ENCODE assay signal across 8 cellular contexts in genomic region chr2:210475726-210476125, GRCh38. TPM values are rescaled to one million over a fixed set of nuclear protein-coding genes. Genes with fewer than 3 reads are reported as not detected.
DNase-seq lines count a peak whose midpoint lies in the region; ATAC-seq, FAIRE-seq and TF ChIP-seq lines count a peak whose summit lies in the region.

No MANE protein-coding gene starts in this region.

- in situ Hi-C loops in astrocyte of the spinal cord (cut with HindIII; ENCODE audit: low sequenced_read_pairs) = no loop called here

- intact Hi-C loops in lower leg skin (cut with DNase I; ENCODE audit: low total_unique reads) = no loop called here

- peaks cover 9% of the 10 kb centered on the region for H3K36me3 ChIP-seq in mesodermal cell (ENCODE audit: control insufficient read depth, insufficient read depth, low read length)

- TF ChIP-seq POLR2A in lower leg skin (IDR thresholded peaks at IDR 0.05) = no peak

- H3K27me3 ChIP-seq in HL-60 (ENCODE audit: insufficient read depth, poor library complexity, severe bottlenecking) = no peaks in the 10 kb centered on the region

- 46 to 49% methylated on average over 3 to 5 of the region's 6 CpGs for WGBS in mesodermal cell (ENCODE audit: insufficient coverage in 2 of 2), 2 experiments
- 14 to 16% methylated on average over 6 of the region's 6 CpGs for WGBS in lower leg skin, 2 donors

- H3K27ac ChIP-seq in HL-60 (replicated peaks) (peak overlapping the region; percentile 93; the same call in 1 of the 2 replicates), mesodermal cell (ENCODE audit: low read depth, low read length, severe bottlenecking) (no peak overlapping the region)

- ATAC-seq in GM19324 (IDR thresholded peaks at IDR 0.05; ENCODE audit: low FRiP score, unreplicated experiment) (no peak), HG03521 (IDR thresholded peaks at IDR 0.05; ENCODE audit: unreplicated experiment) (no peak)

- no peaks in the 10 kb centered on the region for H3K9me3 ChIP-seq in mesodermal cell (ENCODE audit: control insufficient read depth, low read length)

- no peaks in the 10 kb centered on the region for H3K4me1 ChIP-seq in mesodermal cell (ENCODE audit: control insufficient read depth, insufficient read depth, low read length, poor library complexity, severe bottlenecking)

- no peak for TF ChIP-seq CTCF in HL-60 (IDR thresholded peaks at IDR 0.05; ENCODE audit: insufficient read depth, low read length)
- TF ChIP-seq CTCF in astrocyte of the spinal cord (IDR thresholded peaks at IDR 0.05; ENCODE audit: low read depth, low read length) = no peak
- TF ChIP-seq CTCF in lower leg skin (IDR thresholded peaks at IDR 0.05) = no peak

- peak; percentile 78 for FAIRE-seq in A204.1 (lab: Jason Lieb, UNC)

- DNase-seq in HL-60 (ENCODE audit: low read depth in 1 of 2, low spot score in 1 of 2) = no peak
- peak; percentile 11 for DNase-seq in astrocyte of the spinal cord (ENCODE audit: low read depth, low spot score)
- no peak for DNase-seq in lower leg skin (ENCODE audit: low spot score in 2 of 2)
- DNase-seq in SIG-M5 treated with dmso at 0.1 percent for 504 hours (lab: John Stamatoyannopoulos, UW; ENCODE audit: unreplicated experiment) = no peak

- peak overlapping the region; percentile 80 for H3K4me3 ChIP-seq in HL-60 (replicated peaks; ENCODE audit: insufficient read depth, low read length)
- peak overlapping the region; percentile 74 for H3K4me3 ChIP-seq in astrocyte of the spinal cord (ENCODE audit: low read depth, low read length)
- H3K4me3 ChIP-seq in mesodermal cell (ENCODE audit: extremely low read depth, insufficient read depth, low read length, poor library complexity, severe bottlenecking) = peak overlapping the region; percentile 73
- H3K4me3 ChIP-seq in lower leg skin (ENCODE audit: low read depth, poor library complexity, severe bottlenecking) = no peak overlapping the region

RNA-seq across cellular contexts. Expression of gene LANCL1, which starts 0.8 kb away (rescaled TPM):
- 48.1 TPM for polyA plus RNA-seq in mesodermal cell (2013, experiment 1 of 2)
- 49.6 TPM for polyA plus RNA-seq in mesodermal cell (2013, experiment 2 of 2)
- total RNA-seq in lower leg skin = 10 to 100 TPM; 41.9 to 44.3 (median 42.8) TPM
